8 cellular contexts compared by ENCODE assay signal in genomic region chr3:184129012-184129411, GRCh38. TPM values are rescaled to one million over a fixed set of nuclear protein-coding genes. Genes with fewer than 3 reads are reported as not detected.
DNase-seq lines count a peak whose midpoint lies in the region; ATAC-seq, FAIRE-seq and TF ChIP-seq lines count a peak whose summit lies in the region.

No MANE protein-coding gene starts in this region.

- TF ChIP-seq POLR2A in K562 (conservative IDR thresholded peaks at IDR 0.05): no peak

- 13% methylated on average over 2 of the region's 2 CpGs for WGBS in K562 (ENCODE audit: insufficient coverage, low coverage, missing lambda C conversion rate)

- H3K4me1 ChIP-seq in K562 (replicated peaks in 1 of 2; ENCODE audit: control insufficient read depth in 2 of 2, insufficient read depth in 2 of 2, low read length in 2 of 2): peaks cover 4 to 17% of the 10 kb centered on the region in 2 experiments; a peak in 4 of 5 replicates
- H3K4me1 ChIP-seq in neural progenitor cell: no peaks in the 10 kb centered on the region

- H3K36me3 ChIP-seq in K562 (ENCODE audit: control insufficient read depth, insufficient read depth, low read length) (no peaks in the 10 kb centered on the region), neural progenitor cell (no peaks in the 10 kb centered on the region)

- no peaks in the 10 kb centered on the region for H3K9me1 ChIP-seq in K562 (ENCODE audit: control insufficient read depth, insufficient read depth, low read length)

- intact Hi-C loops in K562 (cut with micrococcal nuclease): no loop called here

- no peak overlapping the region; a peak in 1 of 4 replicates for H3K9ac ChIP-seq in K562 (ENCODE audit: insufficient read depth in 1 of 2, low read depth in 2 of 2, low read length in 2 of 2)
- no peak overlapping the region for H3K9ac ChIP-seq in neural progenitor cell

- H3K9me3 ChIP-seq in K562 (replicated peaks; ENCODE audit: control insufficient read depth, insufficient read depth, low read depth, low read length) (no peaks in the 10 kb centered on the region), neural progenitor cell (ENCODE audit: low read depth) (no peaks in the 10 kb centered on the region)

- peak overlapping the region; percentile 68 for H2AFZ ChIP-seq in K562 (ENCODE audit: low read depth, low read length)
- peak overlapping the region; percentile 92 for H2AFZ ChIP-seq in neural progenitor cell (replicated peaks)

- H3K4me3 ChIP-seq in K562 (no peak overlapping the region), neural progenitor cell (no peak overlapping the region)

- H3K27ac ChIP-seq in K562 (ENCODE audit: extremely low read depth, low read depth, low read length) (no peak overlapping the region), neural progenitor cell (no peak overlapping the region)

- no peak for TF ChIP-seq EP300 in K562 (IDR thresholded peaks at IDR 0.05; ENCODE audit: low read length)

- H3K4me2 ChIP-seq in K562 (ENCODE audit: insufficient read depth, low read length) (no peak overlapping the region), neural progenitor cell (no peak overlapping the region)

- TF ChIP-seq CTCF in K562 (IDR thresholded peaks at IDR 0.05 in 2 of 3, conservative IDR thresholded peaks at IDR 0.05 in 1 of 3; ENCODE audit: insufficient read depth in 2 of 3, low read depth in 1 of 3, low read length in 3 of 3) (peak; percentile 56 to 77 (median 74)), neural progenitor cell (IDR thresholded peaks at IDR 0.05) (peak; percentile 60)

- FAIRE-seq in K562 (lab: Jason Lieb, UNC): peak; percentile 58

- BruUV-seq in K562 (replicated peaks; lab: Mats Ljungman, UMichigan): no TSS peak

- H3F3A ChIP-seq in neural progenitor cell (ENCODE audit: low read depth): peaks cover 3% of the 10 kb centered on the region

- no peak for DNase-seq in activated naive CD4-positive, alpha-beta T cell treated with anti-CD3 and anti-CD28 coated beads, Interleukin-2, amount 50 U/mL, for 72 hours (ENCODE audit: low spot score in 2 of 2)
- DNase-seq in activated naive CD4-positive, alpha-beta T cell treated with anti-CD3 and anti-CD28 coated beads, Interleukin-2, amount 50 U/mL, for 16 hours: no peak
- DNase-seq in NCI-H128 (lab: John Stamatoyannopoulos, UW; ENCODE audit: unreplicated experiment): peak; percentile 30
- peak; percentile 29 to 69 (median 46) for DNase-seq in K562 (ENCODE audit: extremely low read depth in 1 of 4, low spot score in 3 of 4)
- peak; percentile 72 for DNase-seq in neural progenitor cell (ENCODE audit: low spot score)
- no peak for DNase-seq in midbrain (lab: John Stamatoyannopoulos, UW)
- no peak for DNase-seq in mucosa of gallbladder (ENCODE audit: low spot score)

- POLR2A ChIA-PET in K562 (lab: Yijun Ruan, JAX): no interaction called here

- in situ Hi-C loops in K562 (cut with MboI): no loop called here

- peaks cover 2% of the 10 kb centered on the region for H3K27me3 Mint-ChIP-seq in neural progenitor cell (ENCODE audit: insufficient read depth, low read depth)

- no peaks in the 10 kb centered on the region for H4K20me1 ChIP-seq in K562 (replicated peaks; ENCODE audit: control insufficient read depth, insufficient read depth, low read length)
- no peaks in the 10 kb centered on the region for H4K20me1 ChIP-seq in neural progenitor cell (ENCODE audit: low read depth)

- no peak overlapping the region for H3K4me3 Mint-ChIP-seq in neural progenitor cell

- peak; percentile 40 to 47 for ATAC-seq in activated naive CD4-positive, alpha-beta T cell treated with anti-CD3 and anti-CD28 coated beads, Interleukin-2, amount 50 U/mL, for 72 hours
- ATAC-seq in K562: peak; percentile 91
- ATAC-seq in HG03469 (IDR thresholded peaks at IDR 0.05; ENCODE audit: unreplicated experiment): no peak

- peaks cover 9% of the 10 kb centered on the region for H3K4me1 Mint-ChIP-seq in neural progenitor cell

- H3K79me2 ChIP-seq in K562 (ENCODE audit: control insufficient read depth, insufficient read depth, low read length) (peaks cover 9% of the 10 kb centered on the region; the same call in 2 of the 3 replicates), neural progenitor cell (ENCODE audit: low read depth) (no peaks in the 10 kb centered on the region)

- no peaks in the 10 kb centered on the region for H3K9me3 Mint-ChIP-seq in activated naive CD4-positive, alpha-beta T cell treated with anti-CD3 and anti-CD28 coated beads, Interleukin-2, amount 50 U/mL, for 72 hours
- H3K9me3 Mint-ChIP-seq in neural progenitor cell: no peaks in the 10 kb centered on the region

- CTCF ChIA-PET in K562 (lab: Yijun Ruan, JAX; ENCODE audit: low intra/inter-chr PET ratio): interaction anchor here (0.7 kb wide), 1 partner anchor 748 kb away, joined by 3 read pairs; no protein-coding TSS in a partner anchor

- H3K36me3 Mint-ChIP-seq in activated naive CD4-positive, alpha-beta T cell treated with anti-CD3 and anti-CD28 coated beads, Interleukin-2, amount 50 U/mL, for 72 hours: peaks cover 2 to 6% of the 10 kb centered on the region in 2 donors
- H3K36me3 Mint-ChIP-seq in neural progenitor cell: no peaks in the 10 kb centered on the region

- H3K27me3 ChIP-seq in K562 (ENCODE audit: control insufficient read depth in 2 of 2, insufficient read depth in 2 of 2, low read length in 2 of 2): no peaks in the 10 kb centered on the region
- H3K27me3 ChIP-seq in neural progenitor cell: peaks cover 10% of the 10 kb centered on the region

- peak; percentile 26 to 68; a peak in 3 of 4 replicates for TF ChIP-seq RAD21 in K562 (CRISPR knock-in tag; conservative IDR thresholded peaks at IDR 0.05 in 1 of 2, IDR thresholded peaks at IDR 0.05 in 1 of 2)

- H3K27ac Mint-ChIP-seq in activated naive CD4-positive, alpha-beta T cell treated with anti-CD3 and anti-CD28 coated beads, Interleukin-2, amount 50 U/mL, for 72 hours: no peak overlapping the region
- no peak overlapping the region for H3K27ac Mint-ChIP-seq in neural progenitor cell

RNA-seq across cellular contexts. Expression of gene EIF2B5, which starts 6.1 kb away (rescaled TPM):
- 10 to 100 TPM; 48.6 to 56.1 TPM for total RNA-seq in activated naive CD4-positive, alpha-beta T cell treated with anti-CD3 and anti-CD28 coated beads, Interleukin-2, amount 50 U/mL, for 72 hours
- 169 and 262 TPM in 2 replicates for total RNA-seq in K562 (2011; cell fraction: chromatin; rRNA removed; ENCODE audit: low replicate concordance)
- 136 and 137 TPM in 2 replicates for total RNA-seq in K562 (2011; cell fraction: nucleolus; rRNA removed)
- 121 and 132 TPM in 2 replicates for total RNA-seq in K562 (2011; cell fraction: nucleoplasm; rRNA removed)
- total RNA-seq in K562 (2014; rRNA removed) (66.4 and 91.1 TPM in 2 replicates), K562 (2014; rRNA removed; fragmentation: Illumina TruSeq; extraction: Trizol) (70.4 and 70.8 TPM in 2 replicates), K562 (2015; rRNA removed; fragmentation: Illumina TruSeq; extraction: Trizol) (71.8 and 74.0 TPM in 2 replicates), K562 (2021) (62.9 and 67.5 TPM in 2 replicates), neural progenitor cell (ENCODE audit: low replicate concordance) (36.4 and 69.1 TPM in 2 replicates), mucosa of gallbladder (35.5 TPM)
- polyA plus RNA-seq in K562 (2011; rRNA removed) (76.8 and 87.2 TPM in 2 replicates), K562 (2014; fragmentation: Illumina TruSeq; extraction: Trizol) (70.9 and 75.5 TPM in 2 replicates), K562 (2014; fragmentation: Nextera tagmentation; extraction: Ambion mirVana) (10 to 100 TPM; 19.1 to 31.8 TPM), K562 (2014; rRNA removed) (92.4 and 95.6 TPM in 2 replicates)
- polyA plus RNA-seq in K562 (2011; cell fraction: cytosol; rRNA removed): 59.9 and 66.1 TPM in 2 replicates
- polyA plus RNA-seq in K562 (2011; cell fraction: nucleus; rRNA removed): 209 and 258 TPM in 2 replicates
- polyA plus RNA-seq in K562 (2012): 55.0 and 58.2 TPM in 2 replicates
- polyA minus RNA-seq in K562 (2011; rRNA and poly(A)+ RNA removed): 70.4 and 76.8 TPM in 2 replicates
- 21.8 and 27.8 TPM in 2 replicates for polyA minus RNA-seq in K562 (2011; cell fraction: cytosol; rRNA and poly(A)+ RNA removed)
- polyA minus RNA-seq in K562 (2011; cell fraction: nucleus; rRNA and poly(A)+ RNA removed): 59.4 and 76.5 TPM in 2 replicates

RNA-seq across cellular contexts. Expression of gene DVL3, which starts 26.2 kb away (rescaled TPM):
- total RNA-seq in activated naive CD4-positive, alpha-beta T cell treated with anti-CD3 and anti-CD28 coated beads, Interleukin-2, amount 50 U/mL, for 72 hours: 10 to 100 TPM; 30.1 to 41.7 TPM
- 88.9 and 157 TPM in 2 replicates for total RNA-seq in K562 (2011; cell fraction: chromatin; rRNA removed; ENCODE audit: low replicate concordance)
- total RNA-seq in K562 (2011; cell fraction: nucleolus; rRNA removed): 73.2 and 83.2 TPM in 2 replicates
- 65.6 and 69.9 TPM in 2 replicates for total RNA-seq in K562 (2011; cell fraction: nucleoplasm; rRNA removed)
- total RNA-seq in K562 (2014; rRNA removed) (25.7 and 26.5 TPM in 2 replicates), K562 (2014; rRNA removed; fragmentation: Illumina TruSeq; extraction: Trizol) (8.7 and 9.8 TPM in 2 replicates), K562 (2015; rRNA removed; fragmentation: Illumina TruSeq; extraction: Trizol) (16.0 and 17.2 TPM in 2 replicates), K562 (2021) (54.4 and 57.9 TPM in 2 replicates), neural progenitor cell (ENCODE audit: low replicate concordance) (29.8 and 59.2 TPM in 2 replicates), mucosa of gallbladder (99.2 TPM)
- polyA plus RNA-seq in K562 (2011; rRNA removed) (20.1 and 28.7 TPM in 2 replicates), K562 (2014; fragmentation: Illumina TruSeq; extraction: Trizol) (44.3 and 44.8 TPM in 2 replicates), K562 (2014; fragmentation: Nextera tagmentation; extraction: Ambion mirVana) (1 to 10 TPM; 3.1 to 5.4 TPM), K562 (2014; rRNA removed) (42.8 and 46.6 TPM in 2 replicates)
- polyA plus RNA-seq in K562 (2011; cell fraction: cytosol; rRNA removed): 24.9 and 26.6 TPM in 2 replicates
- polyA plus RNA-seq in K562 (2011; cell fraction: nucleus; rRNA removed): 70.4 and 103 TPM in 2 replicates
- 39.3 and 52.8 TPM in 2 replicates for polyA plus RNA-seq in K562 (2012)
- polyA minus RNA-seq in K562 (2011; rRNA and poly(A)+ RNA removed): 14.5 and 16.5 TPM in 2 replicates
- 29.0 and 36.2 TPM in 2 replicates for polyA minus RNA-seq in K562 (2011; cell fraction: cytosol; rRNA and poly(A)+ RNA removed)
- polyA minus RNA-seq in K562 (2011; cell fraction: nucleus; rRNA and poly(A)+ RNA removed): 20.6 and 36.3 TPM in 2 replicates

RNA-seq across cellular contexts. Expression of gene HTR3E, which starts 32.1 kb away (rescaled TPM):
- total RNA-seq in activated naive CD4-positive, alpha-beta T cell treated with anti-CD3 and anti-CD28 coated beads, Interleukin-2, amount 50 U/mL, for 72 hours: not detected
- total RNA-seq in K562 (2011; cell fraction: chromatin; rRNA removed; ENCODE audit: low replicate concordance): not detected in 2 replicates
- total RNA-seq in K562 (2011; cell fraction: nucleolus; rRNA removed): not detected in 2 replicates
- total RNA-seq in K562 (2011; cell fraction: nucleoplasm; rRNA removed): not detected in 2 replicates
- total RNA-seq in K562 (2014; rRNA removed): not detected in 2 replicates
- not detected in 2 replicates for total RNA-seq in K562 (2014; rRNA removed; fragmentation: Illumina TruSeq; extraction: Trizol)
- total RNA-seq in K562 (2015; rRNA removed; fragmentation: Illumina TruSeq; extraction: Trizol): not detected in 2 replicates
- total RNA-seq in K562 (2021): not detected in 2 replicates
- not detected in 2 replicates for polyA plus RNA-seq in K562 (2011; rRNA removed)
- not detected in 2 replicates for polyA plus RNA-seq in K562 (2011; cell fraction: cytosol; rRNA removed)
- not detected in 2 replicates for polyA plus RNA-seq in K562 (2011; cell fraction: nucleus; rRNA removed)
- polyA plus RNA-seq in K562 (2012): 0.04 TPM in 1 of 2 replicates, not detected in the other
- not detected in 2 replicates for polyA plus RNA-seq in K562 (2014; fragmentation: Illumina TruSeq; extraction: Trizol)
- polyA plus RNA-seq in K562 (2014; fragmentation: Nextera tagmentation; extraction: Ambion mirVana): not detected
- not detected in 2 replicates for polyA plus RNA-seq in K562 (2014; rRNA removed)
- polyA minus RNA-seq in K562 (2011; rRNA and poly(A)+ RNA removed): not detected in 2 replicates
- polyA minus RNA-seq in K562 (2011; cell fraction: cytosol; rRNA and poly(A)+ RNA removed): not detected in 2 replicates
- polyA minus RNA-seq in K562 (2011; cell fraction: nucleus; rRNA and poly(A)+ RNA removed): not detected in 2 replicates
- total RNA-seq in neural progenitor cell (ENCODE audit: low replicate concordance): not detected in 2 replicates
- not detected for total RNA-seq in mucosa of gallbladder

RNA-seq across cellular contexts. Expression of gene AP2M1, which starts 45.6 kb away (rescaled TPM):
- total RNA-seq in activated naive CD4-positive, alpha-beta T cell treated with anti-CD3 and anti-CD28 coated beads, Interleukin-2, amount 50 U/mL, for 72 hours: 100 to 1,000 TPM; 207 to 288 TPM
- total RNA-seq in K562 (2011; cell fraction: chromatin; rRNA removed; ENCODE audit: low replicate concordance): 357 and 707 TPM in 2 replicates
- total RNA-seq in K562 (2011; cell fraction: nucleolus; rRNA removed): 352 and 411 TPM in 2 replicates
- total RNA-seq in K562 (2011; cell fraction: nucleoplasm; rRNA removed): 363 and 369 TPM in 2 replicates
- total RNA-seq in K562 (2014; rRNA removed): 282 and 320 TPM in 2 replicates
- total RNA-seq in K562 (2014; rRNA removed; fragmentation: Illumina TruSeq; extraction: Trizol): 277 and 296 TPM in 2 replicates
- total RNA-seq in K562 (2015; rRNA removed; fragmentation: Illumina TruSeq; extraction: Trizol): 247 and 250 TPM in 2 replicates
- total RNA-seq in K562 (2021): 367 and 385 TPM in 2 replicates
- polyA plus RNA-seq in K562 (2011; rRNA removed): 505 and 704 TPM in 2 replicates
- polyA plus RNA-seq in K562 (2011; cell fraction: cytosol; rRNA removed): 307 and 406 TPM in 2 replicates
- 576 and 635 TPM in 2 replicates for polyA plus RNA-seq in K562 (2011; cell fraction: nucleus; rRNA removed)
- polyA plus RNA-seq in K562 (2012): 764 and 803 TPM in 2 replicates
- 400 and 440 TPM in 2 replicates for polyA plus RNA-seq in K562 (2014; fragmentation: Illumina TruSeq; extraction: Trizol)
- polyA plus RNA-seq in K562 (2014; fragmentation: Nextera tagmentation; extraction: Ambion mirVana): 100 to 1,000 TPM; 118 to 252 TPM
- 275 and 325 TPM in 2 replicates for polyA plus RNA-seq in K562 (2014; rRNA removed)
- polyA minus RNA-seq in K562 (2011; rRNA and poly(A)+ RNA removed): 381 and 396 TPM in 2 replicates
- 150 and 169 TPM in 2 replicates for polyA minus RNA-seq in K562 (2011; cell fraction: cytosol; rRNA and poly(A)+ RNA removed)
- 111 and 158 TPM in 2 replicates for polyA minus RNA-seq in K562 (2011; cell fraction: nucleus; rRNA and poly(A)+ RNA removed)
- 309 and 335 TPM in 2 replicates for total RNA-seq in neural progenitor cell (ENCODE audit: low replicate concordance)
- total RNA-seq in mucosa of gallbladder: 322 TPM

RNA-seq across cellular contexts. Expression of gene ABCF3, which starts 57.0 kb away (rescaled TPM):
- total RNA-seq in activated naive CD4-positive, alpha-beta T cell treated with anti-CD3 and anti-CD28 coated beads, Interleukin-2, amount 50 U/mL, for 72 hours: 10 to 100 TPM; 76.6 to 81.3 TPM
- total RNA-seq in K562 (2011; cell fraction: chromatin; rRNA removed; ENCODE audit: low replicate concordance): 203 and 374 TPM in 2 replicates
- total RNA-seq in K562 (2011; cell fraction: nucleolus; rRNA removed): 204 and 235 TPM in 2 replicates
- 155 and 178 TPM in 2 replicates for total RNA-seq in K562 (2011; cell fraction: nucleoplasm; rRNA removed)
- total RNA-seq in K562 (2014; rRNA removed) (47.1 and 54.2 TPM in 2 replicates), K562 (2014; rRNA removed; fragmentation: Illumina TruSeq; extraction: Trizol) (17.6 and 20.0 TPM in 2 replicates), K562 (2015; rRNA removed; fragmentation: Illumina TruSeq; extraction: Trizol) (33.6 and 37.7 TPM in 2 replicates), K562 (2021) (61.9 and 77.9 TPM in 2 replicates), neural progenitor cell (ENCODE audit: low replicate concordance) (22.0 and 30.4 TPM in 2 replicates), mucosa of gallbladder (77.4 TPM)
- polyA plus RNA-seq in K562 (2011; rRNA removed) (45.1 and 59.3 TPM in 2 replicates), K562 (2014; fragmentation: Illumina TruSeq; extraction: Trizol) (51.0 and 57.1 TPM in 2 replicates), K562 (2014; fragmentation: Nextera tagmentation; extraction: Ambion mirVana) (10 to 100 TPM in 1 of 2 experiments, 1 to 10 TPM in 1; 6.7 to 23.7 TPM), K562 (2014; rRNA removed) (65.0 and 68.5 TPM in 2 replicates)
- 54.7 and 103 TPM in 2 replicates for polyA plus RNA-seq in K562 (2011; cell fraction: cytosol; rRNA removed)
- polyA plus RNA-seq in K562 (2011; cell fraction: nucleus; rRNA removed): 298 and 363 TPM in 2 replicates
- 47.0 and 54.1 TPM in 2 replicates for polyA plus RNA-seq in K562 (2012)
- 45.4 and 50.7 TPM in 2 replicates for polyA minus RNA-seq in K562 (2011; rRNA and poly(A)+ RNA removed)
- polyA minus RNA-seq in K562 (2011; cell fraction: cytosol; rRNA and poly(A)+ RNA removed): 31.0 and 41.5 TPM in 2 replicates
- 96.3 and 137 TPM in 2 replicates for polyA minus RNA-seq in K562 (2011; cell fraction: nucleus; rRNA and poly(A)+ RNA removed)

Comparison
In these comparisons a context has a peak if more than half of its experiments do, and no peak if none do; other contexts are left out.
1. DNase-seq: peak in NCI-H128 (single experiment), K562 (4 of 4) and neural progenitor cell (single experiment); none in activated naive CD4-positive, alpha-beta T cell treated with anti-CD3 and anti-CD28 coated beads, Interleukin-2, amount 50 U/mL, for 72 hours (0 of 2), activated naive CD4-positive, alpha-beta T cell treated with anti-CD3 and anti-CD28 coated beads, Interleukin-2, amount 50 U/mL, for 16 hours (single experiment), midbrain (single experiment) and mucosa of gallbladder (single experiment).